ENCODE assay signal across 1 cellular context in the genomic region with DNA sequence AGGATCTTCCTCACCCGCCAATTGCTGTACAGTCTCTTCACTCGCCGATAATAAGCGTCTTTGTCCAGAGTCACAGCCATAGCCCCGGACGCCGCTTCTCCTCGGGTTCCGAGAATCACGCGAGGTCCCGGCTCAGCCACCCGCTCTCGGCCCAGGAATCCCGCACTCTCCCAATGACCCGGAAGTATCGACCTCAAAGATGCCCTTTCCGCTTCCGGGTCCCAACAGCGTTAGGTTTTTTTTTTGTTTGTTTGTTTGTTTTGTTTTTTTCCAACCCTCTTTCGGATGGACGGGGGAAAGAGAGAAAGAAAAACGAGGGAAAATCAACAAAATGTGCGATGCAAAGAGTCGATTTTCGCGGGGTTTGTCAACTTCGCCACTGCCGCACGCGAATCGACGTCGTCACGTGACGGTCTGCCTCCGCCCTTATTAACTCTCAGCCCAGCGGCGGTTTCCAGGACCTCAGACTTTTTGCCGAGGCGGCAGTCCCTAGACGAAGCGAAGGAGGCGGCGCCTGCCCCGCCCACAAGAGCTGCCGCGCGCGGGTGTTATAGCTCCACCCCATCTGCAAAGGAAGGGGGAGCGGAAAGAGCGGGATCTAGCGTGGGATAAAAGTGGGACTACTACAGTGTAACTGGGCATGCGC.
A peak's percentile ranks its signal among the peaks of the same experiment; 100 is the strongest.
TF ChIP-seq lines count a peak whose summit lies in the region.

Gene SUPT16H (minus strand): TSS at position 172 of the 646 bp plus-strand sequence. CDS start 92 bp downstream, at position 80.

TF ChIP-seq in K562, 482 proteins besides CTCF, POLR2A, EP300 and RAD21 (continued from another document and continues in another):
- TF ChIP-seq, protein P1, sequence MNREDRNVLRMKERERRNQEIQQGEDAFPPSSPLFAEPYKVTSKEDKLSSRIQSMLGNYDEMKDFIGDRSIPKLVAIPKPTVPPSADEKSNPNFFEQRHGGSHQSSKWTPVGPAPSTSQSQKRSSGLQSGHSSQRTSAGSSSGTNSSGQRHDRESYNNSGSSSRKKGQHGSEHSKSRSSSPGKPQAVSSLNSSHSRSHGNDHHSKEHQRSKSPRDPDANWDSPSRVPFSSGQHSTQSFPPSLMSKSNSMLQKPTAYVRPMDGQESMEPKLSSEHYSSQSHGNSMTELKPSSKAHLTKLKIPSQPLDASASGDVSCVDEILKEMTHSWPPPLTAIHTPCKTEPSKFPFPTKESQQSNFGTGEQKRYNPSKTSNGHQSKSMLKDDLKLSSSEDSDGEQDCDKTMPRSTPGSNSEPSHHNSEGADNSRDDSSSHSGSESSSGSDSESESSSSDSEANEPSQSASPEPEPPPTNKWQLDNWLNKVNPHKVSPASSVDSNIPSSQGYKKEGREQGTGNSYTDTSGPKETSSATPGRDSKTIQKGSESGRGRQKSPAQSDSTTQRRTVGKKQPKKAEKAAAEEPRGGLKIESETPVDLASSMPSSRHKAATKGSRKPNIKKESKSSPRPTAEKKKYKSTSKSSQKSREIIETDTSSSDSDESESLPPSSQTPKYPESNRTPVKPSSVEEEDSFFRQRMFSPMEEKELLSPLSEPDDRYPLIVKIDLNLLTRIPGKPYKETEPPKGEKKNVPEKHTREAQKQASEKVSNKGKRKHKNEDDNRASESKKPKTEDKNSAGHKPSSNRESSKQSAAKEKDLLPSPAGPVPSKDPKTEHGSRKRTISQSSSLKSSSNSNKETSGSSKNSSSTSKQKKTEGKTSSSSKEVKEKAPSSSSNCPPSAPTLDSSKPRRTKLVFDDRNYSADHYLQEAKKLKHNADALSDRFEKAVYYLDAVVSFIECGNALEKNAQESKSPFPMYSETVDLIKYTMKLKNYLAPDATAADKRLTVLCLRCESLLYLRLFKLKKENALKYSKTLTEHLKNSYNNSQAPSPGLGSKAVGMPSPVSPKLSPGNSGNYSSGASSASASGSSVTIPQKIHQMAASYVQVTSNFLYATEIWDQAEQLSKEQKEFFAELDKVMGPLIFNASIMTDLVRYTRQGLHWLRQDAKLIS (CRISPR knock-in tag; IDR thresholded peaks at IDR 0.05) = no peak
- TF ChIP-seq HDAC1 (IDR thresholded peaks at IDR 0.05) (peak in 1 of 2 experiments; percentile 68; a peak in 2 of 4 replicates), ETV6 (IDR thresholded peaks at IDR 0.05; ENCODE audit: borderline replicate concordance in 1 of 2, low read depth in 2 of 2, low read length in 1 of 2) (peak in 1 of 2 experiments; percentile 69; a peak in 2 of 4 replicates), ETV6 (CRISPR knock-in tag; IDR thresholded peaks at IDR 0.05; ENCODE audit: borderline replicate concordance) (no peak), YY1 (IDR thresholded peaks at IDR 0.05; ENCODE audit: borderline replicate concordance in 1 of 3, control insufficient read depth in 1 of 3, extremely low read depth in 1 of 3, insufficient read depth in 3 of 3, insufficient read length in 1 of 3, insufficient replicate concordance in 2 of 3, low read depth in 1 of 3, low read length in 2 of 3) (peak in 2 of 3 experiments; percentile 6 to 57), TEAD4 (IDR thresholded peaks at IDR 0.05; ENCODE audit: low read length) (peak; percentile 29; the same call in 1 of the 2 replicates), TEAD4 (CRISPR knock-in tag; IDR thresholded peaks at IDR 0.05; ENCODE audit: borderline replicate concordance) (no peak), CREB1 (IDR thresholded peaks at IDR 0.05) (no peak), CREB1 (CRISPR knock-in tag; IDR thresholded peaks at IDR 0.05) (peak; percentile 20; the same call in 1 of the 2 replicates), HNRNPLL (IDR thresholded peaks at IDR 0.05; ENCODE audit: low read depth, low read length, poor library complexity, severe bottlenecking) (peak; percentile 43), KDM4B (IDR thresholded peaks at IDR 0.05; ENCODE audit: borderline replicate concordance in 2 of 2, low read depth in 1 of 2) (peak in 1 of 2 experiments; percentile 47; a peak in 1 of 4 replicates), ELF4 (CRISPR knock-in tag; IDR thresholded peaks at IDR 0.05) (no peak), POLR2AphosphoS5 (IDR thresholded peaks at IDR 0.05; ENCODE audit: control insufficient read depth, insufficient read depth, low read depth, low read length) (0 out of 2 replicates have a peak, but pooled peaks have one; percentile 56), CHD2 (IDR thresholded peaks at IDR 0.05; ENCODE audit: low read depth, low read length) (peak; percentile 90), XRCC4 (IDR thresholded peaks at IDR 0.05; ENCODE audit: extremely low read depth, insufficient read depth, insufficient read length) (no peak), SRSF1 (IDR thresholded peaks at IDR 0.05; ENCODE audit: low read depth, low read length) (no peak), LEF1 (IDR thresholded peaks at IDR 0.05) (0 out of 2 replicates have a peak, but pooled peaks have one; percentile 52), ZNF212 (CRISPR knock-in tag; IDR thresholded peaks at IDR 0.05) (no peak), POLR2G (IDR thresholded peaks at IDR 0.05; ENCODE audit: low read depth, low read length) (peak; percentile 82), TRIM25 (IDR thresholded peaks at IDR 0.05; ENCODE audit: borderline replicate concordance) (no peak), SOX6 (IDR thresholded peaks at IDR 0.05) (0 out of 2 replicates have a peak, but pooled peaks have one; percentile 39), PCBP1 (IDR thresholded peaks at IDR 0.05; ENCODE audit: low read depth, low read length, poor library complexity, severe bottlenecking) (no peak), TAF9B (IDR thresholded peaks at IDR 0.05; ENCODE audit: partially characterized antibody) (peak; percentile 57), KLF13 (tag; IDR thresholded peaks at IDR 0.05; ENCODE audit: borderline replicate concordance, low read depth) (0 out of 2 replicates have a peak, but pooled peaks have one; percentile 9), GTF2B (IDR thresholded peaks at IDR 0.05; ENCODE audit: extremely low read depth, insufficient read length) (peak; percentile 10), SMARCA4 (IDR thresholded peaks at IDR 0.05) (no peak), ZNF184 (CRISPR knock-in tag; IDR thresholded peaks at IDR 0.05) (no peak), E2F6 (IDR thresholded peaks at IDR 0.05; ENCODE audit: borderline replicate concordance in 1 of 2, extremely low read depth in 1 of 2, insufficient read depth in 1 of 2, insufficient read length in 1 of 2, low read depth in 1 of 2, low read length in 1 of 2, poor library complexity in 1 of 2, severe bottlenecking in 1 of 2) (peak; percentile 39 to 69), HMGN3 (IDR thresholded peaks at IDR 0.05; ENCODE audit: borderline replicate concordance, extremely low read depth, insufficient read length, low read depth, low read length) (peak; percentile 68), TFE3 (CRISPR knock-in tag; IDR thresholded peaks at IDR 0.05) (peak; percentile 99), GABPB1 (CRISPR knock-in tag; IDR thresholded peaks at IDR 0.05) (peak; percentile 92), MYC (IDR thresholded peaks at IDR 0.05; ENCODE audit: low read depth, low read length) (peak; percentile 52), MYC (CRISPR knock-in tag; IDR thresholded peaks at IDR 0.05; ENCODE audit: borderline replicate concordance, low read depth) (no peak), TAF7 (tag; IDR thresholded peaks at IDR 0.05) (peak; percentile 9; the same call in 1 of the 2 replicates), NRF1 (conservative IDR thresholded peaks at IDR 0.05 in 1 of 2, IDR thresholded peaks at IDR 0.05 in 1 of 2) (peak; percentile 86 to 88), ZNF311 (CRISPR knock-in tag; IDR thresholded peaks at IDR 0.05) (no peak), SMAD4 (CRISPR knock-in tag; conservative IDR thresholded peaks at IDR 0.05) (0 out of 2 replicates have a peak, but pooled peaks have one; percentile 37)
- TF ChIP-seq, protein P2, sequence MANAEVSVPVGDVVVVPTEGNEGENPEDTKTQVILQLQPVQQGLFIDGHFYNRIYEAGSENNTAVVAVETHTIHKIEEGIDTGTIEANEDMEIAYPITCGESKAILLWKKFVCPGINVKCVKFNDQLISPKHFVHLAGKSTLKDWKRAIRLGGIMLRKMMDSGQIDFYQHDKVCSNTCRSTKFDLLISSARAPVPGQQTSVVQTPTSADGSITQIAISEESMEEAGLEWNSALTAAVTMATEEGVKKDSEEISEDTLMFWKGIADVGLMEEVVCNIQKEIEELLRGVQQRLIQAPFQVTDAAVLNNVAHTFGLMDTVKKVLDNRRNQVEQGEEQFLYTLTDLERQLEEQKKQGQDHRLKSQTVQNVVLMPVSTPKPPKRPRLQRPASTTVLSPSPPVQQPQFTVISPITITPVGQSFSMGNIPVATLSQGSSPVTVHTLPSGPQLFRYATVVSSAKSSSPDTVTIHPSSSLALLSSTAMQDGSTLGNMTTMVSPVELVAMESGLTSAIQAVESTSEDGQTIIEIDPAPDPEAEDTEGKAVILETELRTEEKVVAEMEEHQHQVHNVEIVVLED (CRISPR knock-in tag; IDR thresholded peaks at IDR 0.05) = peak; percentile 55; the same call in 1 of the 2 replicates
- TF ChIP-seq, protein P3, sequence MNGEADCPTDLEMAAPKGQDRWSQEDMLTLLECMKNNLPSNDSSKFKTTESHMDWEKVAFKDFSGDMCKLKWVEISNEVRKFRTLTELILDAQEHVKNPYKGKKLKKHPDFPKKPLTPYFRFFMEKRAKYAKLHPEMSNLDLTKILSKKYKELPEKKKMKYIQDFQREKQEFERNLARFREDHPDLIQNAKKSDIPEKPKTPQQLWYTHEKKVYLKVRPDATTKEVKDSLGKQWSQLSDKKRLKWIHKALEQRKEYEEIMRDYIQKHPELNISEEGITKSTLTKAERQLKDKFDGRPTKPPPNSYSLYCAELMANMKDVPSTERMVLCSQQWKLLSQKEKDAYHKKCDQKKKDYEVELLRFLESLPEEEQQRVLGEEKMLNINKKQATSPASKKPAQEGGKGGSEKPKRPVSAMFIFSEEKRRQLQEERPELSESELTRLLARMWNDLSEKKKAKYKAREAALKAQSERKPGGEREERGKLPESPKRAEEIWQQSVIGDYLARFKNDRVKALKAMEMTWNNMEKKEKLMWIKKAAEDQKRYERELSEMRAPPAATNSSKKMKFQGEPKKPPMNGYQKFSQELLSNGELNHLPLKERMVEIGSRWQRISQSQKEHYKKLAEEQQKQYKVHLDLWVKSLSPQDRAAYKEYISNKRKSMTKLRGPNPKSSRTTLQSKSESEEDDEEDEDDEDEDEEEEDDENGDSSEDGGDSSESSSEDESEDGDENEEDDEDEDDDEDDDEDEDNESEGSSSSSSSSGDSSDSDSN (IDR thresholded peaks at IDR 0.05; ENCODE audit: borderline replicate concordance in 1 of 2, low read depth in 2 of 2, low read length in 2 of 2) = peak; percentile 98; a peak in 3 of 4 replicates
- TF ChIP-seq, protein P4, sequence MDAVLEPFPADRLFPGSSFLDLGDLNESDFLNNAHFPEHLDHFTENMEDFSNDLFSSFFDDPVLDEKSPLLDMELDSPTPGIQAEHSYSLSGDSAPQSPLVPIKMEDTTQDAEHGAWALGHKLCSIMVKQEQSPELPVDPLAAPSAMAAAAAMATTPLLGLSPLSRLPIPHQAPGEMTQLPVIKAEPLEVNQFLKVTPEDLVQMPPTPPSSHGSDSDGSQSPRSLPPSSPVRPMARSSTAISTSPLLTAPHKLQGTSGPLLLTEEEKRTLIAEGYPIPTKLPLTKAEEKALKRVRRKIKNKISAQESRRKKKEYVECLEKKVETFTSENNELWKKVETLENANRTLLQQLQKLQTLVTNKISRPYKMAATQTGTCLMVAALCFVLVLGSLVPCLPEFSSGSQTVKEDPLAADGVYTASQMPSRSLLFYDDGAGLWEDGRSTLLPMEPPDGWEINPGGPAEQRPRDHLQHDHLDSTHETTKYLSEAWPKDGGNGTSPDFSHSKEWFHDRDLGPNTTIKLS (IDR thresholded peaks at IDR 0.05; ENCODE audit: borderline replicate concordance, low read depth) = 0 out of 2 replicates have a peak, but pooled peaks have one; percentile 47
- TF ChIP-seq, protein P5, sequence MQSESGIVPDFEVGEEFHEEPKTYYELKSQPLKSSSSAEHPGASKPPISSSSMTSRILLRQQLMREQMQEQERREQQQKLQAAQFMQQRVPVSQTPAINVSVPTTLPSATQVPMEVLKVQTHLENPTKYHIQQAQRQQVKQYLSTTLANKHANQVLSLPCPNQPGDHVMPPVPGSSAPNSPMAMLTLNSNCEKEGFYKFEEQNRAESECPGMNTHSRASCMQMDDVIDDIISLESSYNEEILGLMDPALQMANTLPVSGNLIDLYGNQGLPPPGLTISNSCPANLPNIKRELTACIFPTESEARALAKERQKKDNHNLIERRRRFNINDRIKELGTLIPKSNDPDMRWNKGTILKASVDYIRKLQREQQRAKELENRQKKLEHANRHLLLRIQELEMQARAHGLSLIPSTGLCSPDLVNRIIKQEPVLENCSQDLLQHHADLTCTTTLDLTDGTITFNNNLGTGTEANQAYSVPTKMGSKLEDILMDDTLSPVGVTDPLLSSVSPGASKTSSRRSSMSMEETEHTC (IDR thresholded peaks at IDR 0.05) = 0 out of 2 replicates have a peak, but pooled peaks have one; percentile 43
